In genomic region chr7:5015936-5016335, GRCh38 we compare ENCODE assay signal across 20 cellular contexts. TPM values are rescaled to one million over a fixed set of nuclear protein-coding genes. Genes with fewer than 3 reads are reported as not detected.
"Had no signal": no experiment of that assay in that cellular context is flagged by ENCODE, and none has a peak within 500 bp of the region (broad histone marks: within the 10 kb centered on the region; RNA-seq: fewer than 3 reads in every experiment).

No MANE protein-coding gene starts in this region.

RNA-seq across cellular contexts. Expression of gene MMD2, which starts 56.9 kb away (rescaled TPM):
- total RNA-seq: kidney; left colon; left lung; liver; lower lobe of right lung; myocyte; naive thymus-derived CD4-positive, alpha-beta T cell; natural killer cell treated with Interleukin-12 subunit alpha and Interleukin-12 subunit beta and Interleukin-15 and Interleukin-18, amount 100 ng/mL, for 72 hours; omental fat pad; ovary; progenitor cell of endocrine pancreas; pulmonary artery endothelial cell; renal cortical epithelial cell; right lobe of liver; skeletal muscle tissue; smooth muscle cell; stomach; transverse colon; upper lobe of left lung; vagina had no signal
